ENCODE assay signal across 20 cellular contexts in the genomic region with DNA sequence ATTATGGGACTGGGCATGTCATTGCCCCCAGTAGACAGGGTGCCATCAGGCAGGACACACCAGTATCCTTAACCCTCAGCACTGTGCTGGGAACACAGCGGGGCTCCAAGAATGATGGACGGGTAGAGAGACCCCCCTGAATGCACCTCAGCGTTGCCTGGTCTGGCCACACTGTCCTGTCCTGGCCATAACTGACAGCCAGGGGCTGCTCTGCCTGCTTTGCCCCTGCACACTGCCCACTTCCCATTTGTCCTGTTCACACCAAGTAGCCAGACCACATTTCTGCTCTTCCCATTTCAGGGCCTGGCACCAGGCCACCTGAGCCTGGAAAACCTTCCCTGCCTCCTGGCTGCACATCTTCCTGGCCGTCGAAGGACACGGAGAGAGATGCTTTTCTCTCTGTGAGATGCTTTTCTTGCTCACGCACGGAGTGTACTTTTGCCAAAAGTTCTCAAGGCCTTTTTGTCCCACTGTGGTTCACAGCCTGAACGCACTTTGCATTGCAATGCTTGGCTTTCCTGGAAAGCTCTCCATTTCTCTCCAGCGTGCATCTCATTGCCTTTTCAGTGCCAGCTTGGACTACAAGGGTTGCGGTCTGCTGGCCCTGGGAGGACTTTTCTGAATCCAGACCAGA.
DNase-seq lines count a peak whose midpoint lies in the region; ATAC-seq, FAIRE-seq and TF ChIP-seq lines count a peak whose summit lies in the region.
"Had no signal": no experiment of that assay in that cellular context is flagged by ENCODE, and none has a peak within 500 bp of the region (broad histone marks: within the 10 kb centered on the region; RNA-seq: fewer than 3 reads in every experiment).

No MANE protein-coding gene starts in this region.

- no peak for FAIRE-seq in GM12891 (lab: Jason Lieb, UNC)
- FAIRE-seq: GM18507, RCC 7860 had no signal

- no peak for TF ChIP-seq POLR2A in esophagus muscularis mucosa (IDR thresholded peaks at IDR 0.05; ENCODE audit: low read depth)
- TF ChIP-seq POLR2A in GM12891 (IDR thresholded peaks at IDR 0.05; ENCODE audit: low read depth, low read length): no peak

- intact Hi-C loops in Right ventricle myocardium superior (cut with DNase I) (no loop called here), cardiac septum (cut with DNase I) (no loop called here), esophagus muscularis mucosa (cut with DNase I) (no loop called here), upper lobe of right lung (cut with DNase I) (no loop called here)

- peak; percentile 52 for TF ChIP-seq EP300 in esophagus muscularis mucosa (IDR thresholded peaks at IDR 0.05)

- TF ChIP-seq CTCF in esophagus muscularis mucosa (IDR thresholded peaks at IDR 0.05) (no peak), neutrophil (IDR thresholded peaks at IDR 0.05) (no peak), upper lobe of right lung (IDR thresholded peaks at IDR 0.05) (no peak)

- H3K4me1 ChIP-seq in esophagus muscularis mucosa (peaks cover 6 to 33% (median 28%) of the 10 kb centered on the region in 4 donors), neutrophil (ENCODE audit: control insufficient read depth in 1 of 2, insufficient read depth in 1 of 2, low read depth in 1 of 2, low read length in 1 of 2) (peaks cover 43 to 51% of the 10 kb centered on the region in 2 experiments), upper lobe of right lung (no peaks in the 10 kb centered on the region)
- H3K4me1 ChIP-seq: HAP-1, vagina had no signal

- no peak for DNase-seq in Right ventricle myocardium superior
- DNase-seq in cardiac septum (ENCODE audit: low spot score): no peak
- no peak for DNase-seq in esophagus muscularis mucosa (ENCODE audit: extremely low spot score)
- DNase-seq in upper lobe of right lung: no peak
- no peak for DNase-seq in GM12891 (ENCODE audit: insufficient read length, low spot score)
- DNase-seq: activated T-cell treated with anti-CD3 and anti-CD28 coated beads, Interleukin-2, amount 50 U/mL, for 48 hours; CD4-positive, CD25-positive, alpha-beta regulatory T cell; left lung; NCI-H1105 treated with DMSO at 0.1 percent for 48 hours; NCI-H2171 treated with DMSO at 0.1 percent for 48 hours; stomach had no signal

- H3K27ac ChIP-seq in esophagus muscularis mucosa (replicated peaks in 1 of 4): peak overlapping the region in 1 of 4 donors; percentile 63
- peak overlapping the region; percentile 71 for H3K27ac ChIP-seq in neutrophil
- H3K27ac ChIP-seq in upper lobe of right lung: no peak overlapping the region
- H3K27ac ChIP-seq: cardiac muscle cell, stomach, vagina had no signal

- WGBS in esophagus muscularis mucosa: 56% methylated on average over 10 of the region's 11 CpGs

- H3K36me3 ChIP-seq in esophagus muscularis mucosa: no peaks in the 10 kb centered on the region
- H3K36me3 ChIP-seq in neutrophil: no peaks in the 10 kb centered on the region
- H3K36me3 ChIP-seq in upper lobe of right lung: no peaks in the 10 kb centered on the region
- H3K36me3 ChIP-seq: cardiac muscle cell, HAP-1, left lung, stomach, vagina had no signal

- H3K27me3 ChIP-seq in esophagus muscularis mucosa (no peaks in the 10 kb centered on the region), neutrophil (no peaks in the 10 kb centered on the region), upper lobe of right lung (no peaks in the 10 kb centered on the region)
- H3K27me3 ChIP-seq: cardiac muscle cell, left lung, stomach, vagina had no signal

- ATAC-seq in Right ventricle myocardium superior (ENCODE audit: poor library complexity): peak; percentile 20
- peak; percentile 64 for ATAC-seq in upper lobe of right lung
- ATAC-seq in GM21825 (IDR thresholded peaks at IDR 0.05; ENCODE audit: unreplicated experiment): no peak
- no peak for ATAC-seq in GM21737 (IDR thresholded peaks at IDR 0.05; ENCODE audit: unreplicated experiment)
- ATAC-seq: activated CD8-positive, alpha-beta T cell treated with anti-CD3 and anti-CD28 coated beads for 36 hours had no signal

- H3K4me3 ChIP-seq in esophagus muscularis mucosa: no peak overlapping the region
- no peak overlapping the region for H3K4me3 ChIP-seq in neutrophil (ENCODE audit: low read depth in 1 of 2, low read length in 1 of 2)
- H3K4me3 ChIP-seq in upper lobe of right lung: no peak overlapping the region
- H3K4me3 ChIP-seq: cardiac muscle cell, HAP-1, left lung, stomach, vagina had no signal

- H3K9me3 ChIP-seq in esophagus muscularis mucosa (no peaks in the 10 kb centered on the region), neutrophil (no peaks in the 10 kb centered on the region), upper lobe of right lung (no peaks in the 10 kb centered on the region)
- H3K9me3 ChIP-seq: HAP-1, left lung, stomach, vagina had no signal

TF ChIP-seq in GM12891, 5 proteins besides CTCF, POLR2A, EP300 and RAD21:
- TF ChIP-seq TAF1 (IDR thresholded peaks at IDR 0.05; ENCODE audit: low read depth, low read length) (no peak), SPI1 (IDR thresholded peaks at IDR 0.05; ENCODE audit: low read depth, low read length) (no peak), POLR2AphosphoS5 (IDR thresholded peaks at IDR 0.05; ENCODE audit: low read depth, low read length) (no peak), POU2F2 (IDR thresholded peaks at IDR 0.05; ENCODE audit: low read depth, low read length) (no peak), PAX5 (IDR thresholded peaks at IDR 0.05; ENCODE audit: insufficient read depth, low read length, severe bottlenecking) (no peak)

Comparison
In these comparisons a context has a peak if more than half of its experiments do, and no peak if none do; other contexts are left out.
1. ATAC-seq: peak in Right ventricle myocardium superior (single experiment) and upper lobe of right lung (single experiment); none in GM21825 (single experiment) and GM21737 (single experiment).